13 cellular contexts compared by ENCODE assay signal in genomic region chr5:65061974-65062353, GRCh38.
A peak's percentile ranks its signal among the peaks of the same experiment; 100 is the strongest.
DNase-seq lines count a peak whose midpoint lies in the region; ATAC-seq, FAIRE-seq and TF ChIP-seq lines count a peak whose summit lies in the region.
"Had no signal": no experiment of that assay in that cellular context is flagged by ENCODE, and none has a peak within 500 bp of the region (broad histone marks: within the 10 kb centered on the region; RNA-seq: fewer than 3 reads in every experiment).

No MANE protein-coding gene starts in this region.

- H3K27me3 ChIP-seq in adipocyte (replicated peaks; ENCODE audit: control insufficient read depth, insufficient read depth, low read length): no peaks in the 10 kb centered on the region
- no peaks in the 10 kb centered on the region for H3K27me3 ChIP-seq in foreskin keratinocyte
- H3K27me3 ChIP-seq: Peyer's patch, suprapubic skin had no signal

- no peaks in the 10 kb centered on the region for H3K36me3 ChIP-seq in adipocyte (ENCODE audit: control insufficient read depth, insufficient read depth, low read length, severe bottlenecking)
- H3K36me3 ChIP-seq: Peyer's patch, suprapubic skin had no signal

- TF ChIP-seq POLR2A in GM18505 (IDR thresholded peaks at IDR 0.05; ENCODE audit: borderline replicate concordance, extremely low read depth, insufficient read depth, insufficient read length): no peak

- DNase-seq in adipocyte (ENCODE audit: low read depth): no peak
- no peak for DNase-seq in RCC 7860 (ENCODE audit: low spot score)
- no peak for DNase-seq in foreskin keratinocyte
- DNase-seq in activated CD4-positive, alpha-beta T cell treated with anti-CD3 and anti-CD28 coated beads for 1 hour: no peak
- DNase-seq in GOT3 (lab: John Stamatoyannopoulos, UW): no peak
- DNase-seq: activated effector memory CD4-positive, alpha-beta T cell treated with anti-CD3 and anti-CD28 coated beads, Interleukin-2, amount 50 U/mL, for 16 hours; NCI-H1694; stimulated activated CD4-positive, alpha-beta T cell treated with anti-CD3 and anti-CD28 coated beads, Interleukin-2, amount 100 ng/mL, for 48 hours had no signal

- peak; percentile 38 for ATAC-seq in GM18505 (IDR thresholded peaks at IDR 0.05; ENCODE audit: unreplicated experiment)
- ATAC-seq in GM21390 (IDR thresholded peaks at IDR 0.05; ENCODE audit: unreplicated experiment): peak; percentile 34
- ATAC-seq in HG03025 (IDR thresholded peaks at IDR 0.05; ENCODE audit: low FRiP score, unreplicated experiment): peak; percentile 41
- no peak for ATAC-seq in foreskin keratinocyte

- no peak overlapping the region for H3K27ac ChIP-seq in foreskin keratinocyte
- H3K27ac ChIP-seq: suprapubic skin had no signal

- no peak overlapping the region for H3K4me3 ChIP-seq in adipocyte (ENCODE audit: low read length)
- H3K4me3 ChIP-seq: Peyer's patch, suprapubic skin had no signal

- no peak for TF ChIP-seq CTCF in foreskin keratinocyte (conservative IDR thresholded peaks at IDR 0.05)

- H3K9ac ChIP-seq in adipocyte (ENCODE audit: low read length): peak overlapping the region; percentile 3

- H3K4me1 ChIP-seq in adipocyte (ENCODE audit: control insufficient read depth, insufficient read depth, low read length) (peaks cover 48% of the 10 kb centered on the region), foreskin keratinocyte (peaks cover 24% of the 10 kb centered on the region)

- H3K9me3 ChIP-seq in adipocyte (ENCODE audit: control insufficient read depth, low read length): no peaks in the 10 kb centered on the region
- H3K9me3 ChIP-seq: Peyer's patch, suprapubic skin had no signal

- FAIRE-seq in RCC 7860 (lab: Jason Lieb, UNC): no peak
